ENCODE assay signal across 10 cellular contexts in the genomic region with DNA sequence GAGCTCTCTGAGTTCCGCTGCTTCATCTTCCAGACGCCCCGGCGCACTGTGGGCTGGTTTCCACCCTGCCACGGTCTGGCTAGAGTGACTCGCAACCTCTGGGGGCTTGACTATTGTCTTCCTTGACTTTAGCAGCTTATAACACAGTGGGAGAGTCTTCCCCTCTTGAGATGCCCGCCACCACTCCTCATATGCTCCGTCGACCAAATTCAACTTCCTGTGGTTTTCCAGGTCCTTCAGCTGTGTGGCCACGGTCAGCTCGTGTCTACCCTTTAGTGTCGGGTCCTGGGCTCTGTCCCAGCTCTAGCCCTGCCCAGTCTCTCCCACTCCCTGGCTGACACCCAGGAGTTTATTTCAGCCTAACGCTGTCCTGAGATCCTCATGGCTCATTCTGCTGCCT. TPM values are rescaled to one million over a fixed set of nuclear protein-coding genes. Genes with fewer than 3 reads are reported as not detected.
DNase-seq lines count a peak whose midpoint lies in the region; ATAC-seq and TF ChIP-seq lines count a peak whose summit lies in the region.
"Had no signal": no experiment of that assay in that cellular context is flagged by ENCODE, and none has a peak within 500 bp of the region (broad histone marks: within the 10 kb centered on the region; RNA-seq: fewer than 3 reads in every experiment).

No MANE protein-coding gene starts in this region.

- H3K9me3 ChIP-seq in right lobe of liver: no peaks in the 10 kb centered on the region
- no peaks in the 10 kb centered on the region for H3K9me3 ChIP-seq in thyroid gland
- H3K9me3 ChIP-seq: BE2C had no signal

- in situ Hi-C loops in astrocyte of the cerebellum (cut with HindIII; ENCODE audit: low sequenced_read_pairs): no loop called here

- H3K4me1 ChIP-seq in right lobe of liver (peaks cover 0 to 8% (median 0%) of the 10 kb centered on the region in 4 donors), thyroid gland (peaks cover 14 to 24% of the 10 kb centered on the region in 2 donors)

- 36% methylated on average over 13 of the region's 13 CpGs for whole genome bisulfite sequencing in right lobe of liver (ENCODE audit: insufficient coverage, low coverage, low lambda C conversion rate, missing lambda C conversion rate)
- whole genome bisulfite sequencing in thyroid gland, 2 donors: 3 to 11% methylated on average over 13 of the region's 13 CpGs

- ATAC-seq in right lobe of liver (peak; percentile 35 to 54 (median 49)), GM21447 (IDR thresholded peaks at IDR 0.05; ENCODE audit: unreplicated experiment) (no peak)

- TF ChIP-seq POLR2A in right lobe of liver (IDR thresholded peaks at IDR 0.05) (no peak), thyroid gland (IDR thresholded peaks at IDR 0.05) (no peak)

- H3K27me3 ChIP-seq in right lobe of liver (no peaks in the 10 kb centered on the region), thyroid gland (no peaks in the 10 kb centered on the region)
- H3K27me3 ChIP-seq: BE2C had no signal

- H3K27ac ChIP-seq in right lobe of liver: no peak overlapping the region
- peak overlapping the region in 2 of 3 donors; percentile 57 to 71 for H3K27ac ChIP-seq in thyroid gland

- TF ChIP-seq CTCF in astrocyte of the cerebellum (IDR thresholded peaks at IDR 0.05; ENCODE audit: low read depth, low read length, missing control alignments): no peak
- TF ChIP-seq CTCF in right lobe of liver (IDR thresholded peaks at IDR 0.05): no peak
- no peak for TF ChIP-seq CTCF in thyroid gland (IDR thresholded peaks at IDR 0.05)

- intact Hi-C loops in right lobe of liver (cut with DNase I) (no loop called here), thyroid gland (cut with DNase I) (no loop called here)

- H3K36me3 ChIP-seq in right lobe of liver (no peaks in the 10 kb centered on the region), thyroid gland (no peaks in the 10 kb centered on the region)
- H3K36me3 ChIP-seq: BE2C had no signal

- H3K4me3 ChIP-seq in astrocyte of the cerebellum (ENCODE audit: low read depth, low read length): no peak overlapping the region
- H3K4me3 ChIP-seq in right lobe of liver: no peak overlapping the region
- no peak overlapping the region for H3K4me3 ChIP-seq in thyroid gland (replicated peaks in 1 of 3)

- peak; percentile 56 for DNase-seq in activated CD8-positive, alpha-beta memory T cell treated with anti-CD3 and anti-CD28 coated beads, Interleukin-2, amount 50 U/mL, for 4 hours
- DNase-seq in activated CD8-positive, alpha-beta memory T cell treated with anti-CD3 and anti-CD28 coated beads, Interleukin-2, amount 50 U/mL, for 48 hours: no peak
- DNase-seq in astrocyte of the cerebellum (ENCODE audit: low read depth) (peak; percentile 6), right lobe of liver (no peak), thyroid gland (peak; percentile 91 to 93), NOMO-1 treated with dmso at 0.1 percent for 144 hours (lab: John Stamatoyannopoulos, UW; ENCODE audit: unreplicated experiment) (no peak), NCI-H226 (no peak)
- DNase-seq: BE2C, KG1 had no signal

RNA-seq across cellular contexts. Expression of gene NCS1, which starts 28.2 kb away (rescaled TPM):
- 1 to 10 TPM; 1.6 to 3.3 (median 2.8) TPM for total RNA-seq in right lobe of liver
- total RNA-seq in thyroid gland: 10 to 100 TPM; 31.0 to 85.4 (median 61.2) TPM

Comparison
In these comparisons a context has a peak if more than half of its experiments do, and no peak if none do; other contexts are left out.
1. DNase-seq: peak in activated CD8-positive, alpha-beta memory T cell treated with anti-CD3 and anti-CD28 coated beads, Interleukin-2, amount 50 U/mL, for 4 hours (single experiment), astrocyte of the cerebellum (single experiment) and thyroid gland (2 of 2); none in activated CD8-positive, alpha-beta memory T cell treated with anti-CD3 and anti-CD28 coated beads, Interleukin-2, amount 50 U/mL, for 48 hours (single experiment), right lobe of liver (0 of 3), NOMO-1 treated with dmso at 0.1 percent for 144 hours (single experiment) and NCI-H226 (single experiment).
2. H3K27ac ChIP-seq: peak in thyroid gland (2 of 3); none in right lobe of liver (0 of 3).
3. RNA of gene NCS1, which starts 28.2 kb away (total RNA-seq): 31.0 to 85.4 TPM in thyroid gland; 1.6 to 3.3 TPM in right lobe of liver; every median in the first group is over 4 times any median in the second.